In genomic region chr2:241769819-241770184, GRCh38 we compare ENCODE assay signal across 1 cellular context.
TF ChIP-seq lines count a peak whose summit lies in the region.

No MANE protein-coding gene starts in this region.

TF ChIP-seq in SK-N-SH treated with all-trans-retinoic acid at 6 μM for 48 hours, 23 proteins besides CTCF, POLR2A, EP300 and RAD21 (continued from another document):
- no peak for TF ChIP-seq POU6F1 (CRISPR knock-in tag; IDR thresholded peaks at IDR 0.05; ENCODE audit: borderline replicate concordance, low read depth)
- TF ChIP-seq TCF4 (CRISPR knock-in tag; IDR thresholded peaks at IDR 0.05; ENCODE audit: borderline replicate concordance): no peak
